ENCODE assay signal across 1 cellular context in the genomic region with DNA sequence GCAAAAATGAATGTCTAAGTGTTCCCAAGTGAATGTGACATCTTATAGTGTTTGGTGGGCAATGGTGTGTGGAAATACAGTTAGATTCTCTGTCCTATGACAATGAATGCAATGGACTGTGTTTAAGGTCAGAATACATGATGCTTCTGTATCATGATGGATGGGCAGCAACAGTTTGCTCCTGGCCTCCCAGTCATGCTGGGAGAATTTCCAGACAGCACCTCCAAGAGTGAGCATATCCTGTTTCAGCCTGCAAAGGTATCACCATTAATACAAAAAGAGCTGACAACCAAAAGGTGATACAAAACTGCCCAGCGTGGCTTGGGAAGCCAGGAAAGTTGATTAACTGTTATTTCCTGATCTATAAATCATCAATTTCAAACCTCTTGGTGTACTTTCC.
TF ChIP-seq lines count a peak whose summit lies in the region.

No MANE protein-coding gene starts in this region.

TF ChIP-seq in H1, 55 proteins besides CTCF, POLR2A, EP300 and RAD21:
- TF ChIP-seq JUN (IDR thresholded peaks at IDR 0.05; ENCODE audit: low read depth, low read length) (no peak), ZNF274 (IDR thresholded peaks at IDR 0.05; ENCODE audit: borderline replicate concordance, extremely low read depth, low read length) (no peak), CBX5 (IDR thresholded peaks at IDR 0.05; ENCODE audit: low read depth, low read length) (no peak), TAF7 (optimal IDR thresholded peaks at IDR 0.05; ENCODE audit: borderline replicate concordance, low read depth, low read length) (no peak), PHF8 (conservative IDR thresholded peaks at IDR 0.05; ENCODE audit: low read depth, low read length) (no peak), SUZ12 (IDR thresholded peaks at IDR 0.05; ENCODE audit: low read length) (no peak)
TF ChIP-seq in H1: peak in this region for 0.
